ENCODE assay signal across 1 cellular context in the genomic region with DNA sequence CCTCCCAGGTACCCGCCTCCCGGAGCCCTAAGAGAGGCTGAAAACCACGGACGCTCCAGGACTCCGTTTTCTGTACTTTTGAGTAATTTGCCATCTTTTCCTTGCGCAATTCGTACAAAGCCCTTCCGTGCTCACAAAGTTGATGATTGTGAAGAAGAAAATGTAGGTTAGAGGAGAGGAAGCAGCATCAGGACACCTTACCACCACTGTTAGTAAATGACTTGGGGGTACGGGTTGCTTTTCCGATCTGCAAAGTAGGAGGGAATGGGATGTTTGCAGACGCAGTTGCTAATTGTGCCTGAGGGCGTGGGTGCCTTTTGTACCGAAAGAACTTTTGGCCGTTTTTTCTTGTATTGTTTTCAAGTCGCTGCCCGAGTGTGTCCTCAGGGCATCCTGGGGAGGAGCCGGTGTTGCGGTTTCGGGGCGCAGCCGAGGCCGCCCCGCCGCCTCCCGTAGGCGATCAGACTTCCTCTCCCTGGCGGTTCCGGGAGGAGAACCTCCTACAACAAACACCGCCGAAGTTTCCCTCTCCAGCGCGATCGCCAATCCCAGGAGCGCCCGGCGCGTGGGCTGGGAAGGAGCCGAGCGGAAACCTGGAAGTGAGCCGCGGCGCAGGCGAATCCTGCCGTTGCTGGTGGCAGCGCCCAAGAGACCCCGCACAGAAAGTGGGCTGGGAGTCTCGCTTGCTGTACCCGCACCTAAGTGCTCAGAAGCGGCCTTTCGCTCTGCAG.
TF ChIP-seq lines count a peak whose summit lies in the region.

No MANE protein-coding gene starts in this region.

TF ChIP-seq in HEK293, 187 proteins besides CTCF, POLR2A, EP300 and RAD21 (continued from another document):
- TF ChIP-seq KLF1 (tag by site-specific recombination; IDR thresholded peaks at IDR 0.05) (peak; percentile 64), ZNF600 (tag by site-specific recombination; IDR thresholded peaks at IDR 0.05) (0 out of 2 replicates have a peak, but pooled peaks have one; percentile 49), GLIS2 (tag by site-specific recombination; IDR thresholded peaks at IDR 0.05) (peak; percentile 43), ZXDB (tag by site-specific recombination; IDR thresholded peaks at IDR 0.05) (peak; percentile 37; the same call in 1 of the 2 replicates)
- TF ChIP-seq, protein P1, sequence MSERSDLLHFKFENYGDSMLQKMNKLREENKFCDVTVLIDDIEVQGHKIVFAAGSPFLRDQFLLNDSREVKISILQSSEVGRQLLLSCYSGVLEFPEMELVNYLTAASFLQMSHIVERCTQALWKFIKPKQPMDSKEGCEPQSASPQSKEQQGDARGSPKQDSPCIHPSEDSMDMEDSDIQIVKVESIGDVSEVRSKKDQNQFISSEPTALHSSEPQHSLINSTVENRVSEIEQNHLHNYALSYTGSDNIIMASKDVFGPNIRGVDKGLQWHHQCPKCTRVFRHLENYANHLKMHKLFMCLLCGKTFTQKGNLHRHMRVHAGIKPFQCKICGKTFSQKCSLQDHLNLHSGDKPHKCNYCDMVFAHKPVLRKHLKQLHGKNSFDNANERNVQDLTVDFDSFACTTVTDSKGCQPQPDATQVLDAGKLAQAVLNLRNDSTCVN (tag by site-specific recombination; optimal IDR thresholded peaks at IDR 0.05): peak; percentile 29
